In the genomic region with DNA sequence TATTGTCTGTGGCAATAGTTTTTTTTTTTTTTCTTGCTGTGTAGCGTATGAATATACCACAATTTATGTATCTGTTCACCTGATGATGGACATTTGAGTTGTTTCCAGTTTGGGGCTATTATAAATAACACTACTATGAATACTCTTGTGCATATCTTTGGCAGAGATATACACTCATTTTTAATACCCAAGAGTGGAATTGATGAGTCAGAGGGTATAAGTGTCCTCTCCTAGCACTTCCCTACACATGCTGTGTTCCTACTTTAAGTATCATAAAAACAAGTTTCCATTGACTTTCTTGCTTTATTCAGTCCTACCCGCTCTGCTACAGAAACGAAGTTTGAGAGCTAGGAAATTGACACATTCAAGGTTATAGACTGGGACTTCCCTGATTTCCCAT, we compare ENCODE assay signal across 24 cellular contexts. TPM values are rescaled to one million over a fixed set of nuclear protein-coding genes. Genes with fewer than 3 reads are reported as not detected.
DNase-seq lines count a peak whose midpoint lies in the region; ATAC-seq, FAIRE-seq and TF ChIP-seq lines count a peak whose summit lies in the region.
"Had no signal": no experiment of that assay in that cellular context is flagged by ENCODE, and none has a peak within 500 bp of the region (broad histone marks: within the 10 kb centered on the region; RNA-seq: fewer than 3 reads in every experiment).

No MANE protein-coding gene starts in this region.

- POLR2A ChIA-PET in SK-N-SH (lab: Yijun Ruan, JAX): no interaction called here

- H3K27ac ChIP-seq in SK-N-SH (ENCODE audit: low read depth in 2 of 2, low read length in 1 of 2) (no peak overlapping the region), GM23248 (no peak overlapping the region), astrocyte (ENCODE audit: low read depth, low read length) (no peak overlapping the region), psoas muscle (no peak overlapping the region)
- H3K27ac ChIP-seq: C4-2B had no signal

- H2AFZ ChIP-seq in SK-N-SH (ENCODE audit: low read depth): no peak overlapping the region
- no peak overlapping the region for H2AFZ ChIP-seq in GM23248
- no peak overlapping the region for H2AFZ ChIP-seq in astrocyte (ENCODE audit: low read depth, low read length)

- H3K4me3 Mint-ChIP-seq in astrocyte (ENCODE audit: unreplicated experiment): no peak overlapping the region
- H3K4me3 Mint-ChIP-seq: activated CD8-positive, alpha-beta memory T cell treated with anti-CD3 and anti-CD28 coated beads, Interleukin-2, amount 10 ng/mL, durations not matched to agents 7 days and 5 days; effector memory CD8-positive, alpha-beta T cell had no signal

- peaks cover 2% of the 10 kb centered on the region for H3K36me3 Mint-ChIP-seq in astrocyte (ENCODE audit: low read depth, unreplicated experiment)

- H3F3A ChIP-seq in SK-N-SH (replicated peaks; ENCODE audit: insufficient read depth): no peaks in the 10 kb centered on the region
- H3F3A ChIP-seq in GM23248 (ENCODE audit: insufficient read depth): no peaks in the 10 kb centered on the region

- TF ChIP-seq CTCF in SK-N-SH (IDR thresholded peaks at IDR 0.05) (no peak), astrocyte (IDR thresholded peaks at IDR 0.05; ENCODE audit: insufficient read depth, low read depth, low read length) (no peak), psoas muscle (IDR thresholded peaks at IDR 0.05) (no peak)

- no peak for TF ChIP-seq EP300 in SK-N-SH (IDR thresholded peaks at IDR 0.05; ENCODE audit: borderline replicate concordance in 1 of 2, low read depth in 1 of 2, low read length in 1 of 2)

- H3K27me3 Mint-ChIP-seq in astrocyte (ENCODE audit: low read depth, unreplicated experiment): no peaks in the 10 kb centered on the region
- H3K27me3 Mint-ChIP-seq: activated CD8-positive, alpha-beta memory T cell treated with anti-CD3 and anti-CD28 coated beads, Interleukin-2, amount 10 ng/mL, durations not matched to agents 7 days and 5 days; effector memory CD8-positive, alpha-beta T cell had no signal

- H3K4me2 ChIP-seq in SK-N-SH (no peak overlapping the region), GM23248 (ENCODE audit: unreplicated experiment) (no peak overlapping the region), astrocyte (ENCODE audit: low read length) (no peak overlapping the region)

- CTCF ChIA-PET in SK-N-SH (lab: Yijun Ruan, JAX): no interaction called here

- H3K79me2 ChIP-seq in SK-N-SH (ENCODE audit: insufficient read depth) (no peaks in the 10 kb centered on the region), GM23248 (ENCODE audit: insufficient read depth) (no peaks in the 10 kb centered on the region), astrocyte (ENCODE audit: insufficient read depth, low read length) (no peaks in the 10 kb centered on the region)

- 34% methylated on average over 3 of the region's 3 CpGs for WGBS in SK-N-SH (ENCODE audit: low lambda C conversion rate)
- 96 to 98% methylated on average over 3 of the region's 3 CpGs for WGBS in GM23248 (ENCODE audit: low coverage in 1 of 2, low lambda C conversion rate in 2 of 2, missing lambda C conversion rate in 2 of 2), 2 experiments
- 34 to 54% (median 42%) methylated on average over 3 of the region's 3 CpGs for WGBS in psoas muscle, 3 donors

- in situ Hi-C loops in GM23248 (cut with MboI): no loop called here

- H3K4me1 ChIP-seq in SK-N-SH (ENCODE audit: control insufficient read depth in 1 of 2, insufficient read depth in 2 of 2, low read depth in 1 of 2, low read length in 1 of 2) (no peaks in the 10 kb centered on the region), GM23248 (ENCODE audit: insufficient read depth) (no peaks in the 10 kb centered on the region), astrocyte (ENCODE audit: insufficient read depth, low read length) (no peaks in the 10 kb centered on the region), psoas muscle (no peaks in the 10 kb centered on the region)

- DNase-seq in SK-N-SH (no peak), GM23248 (peak; percentile 53), astrocyte (ENCODE audit: low read depth) (peak; percentile 17), psoas muscle (no peak)
- no peak for DNase-seq in stimulated activated CD4-positive, alpha-beta T cell treated with anti-CD3 and anti-CD28 coated beads, Interleukin-12 subunit alpha, Interleukin-12 subunit beta, amount 100 ng/mL, for 4 hours
- DNase-seq: activated CD4-positive, alpha-beta T cell treated with anti-CD3 and anti-CD28 coated beads for 1 hour; activated CD8-positive, alpha-beta memory T cell treated with anti-CD3 and anti-CD28 coated beads, Interleukin-2, amount 10 ng/mL, durations not matched to agents 7 days and 5 days; activated effector memory CD4-positive, alpha-beta T cell treated with Interleukin-2 at 50 U/mL for 16 hours; anterior cingulate cortex; effector memory CD8-positive, alpha-beta T cell; NCI-H1694 treated with DMSO at 0.1 percent for 48 hours; NCI-H226; nucleus accumbens; right cardiac atrium; RPMI8226; stimulated activated naive CD4-positive, alpha-beta T cell; trophoblast cell had no signal

- no peak for TF ChIP-seq RAD21 in SK-N-SH (IDR thresholded peaks at IDR 0.05; ENCODE audit: low read length)

- no peak overlapping the region for H3K27ac Mint-ChIP-seq in astrocyte (ENCODE audit: unreplicated experiment)
- H3K27ac Mint-ChIP-seq: activated CD8-positive, alpha-beta memory T cell treated with anti-CD3 and anti-CD28 coated beads, Interleukin-2, amount 10 ng/mL, durations not matched to agents 7 days and 5 days; effector memory CD8-positive, alpha-beta T cell had no signal

- H3K9me3 Mint-ChIP-seq in astrocyte (ENCODE audit: unreplicated experiment): no peaks in the 10 kb centered on the region
- H3K9me3 Mint-ChIP-seq: effector memory CD8-positive, alpha-beta T cell had no signal

- H3K27me3 ChIP-seq in SK-N-SH (ENCODE audit: insufficient read depth) (no peaks in the 10 kb centered on the region), GM23248 (replicated peaks; ENCODE audit: insufficient read depth) (no peaks in the 10 kb centered on the region), astrocyte (ENCODE audit: insufficient read depth, low read length) (no peaks in the 10 kb centered on the region), psoas muscle (ENCODE audit: insufficient read depth in 3 of 3, low read length in 2 of 3) (no peaks in the 10 kb centered on the region)

- no peaks in the 10 kb centered on the region for H3K4me1 Mint-ChIP-seq in astrocyte (ENCODE audit: low read depth, unreplicated experiment)
- H3K4me1 Mint-ChIP-seq: activated CD8-positive, alpha-beta memory T cell treated with anti-CD3 and anti-CD28 coated beads, Interleukin-2, amount 10 ng/mL, durations not matched to agents 7 days and 5 days had no signal

- peak; percentile 55; the same call in 2 of the 3 replicates for ATAC-seq in SK-N-SH treated with all-trans-retinoic acid at 6 μM for 48 hours
- ATAC-seq in psoas muscle: peak; percentile 70 to 92 (median 82)
- ATAC-seq in HG02759 (IDR thresholded peaks at IDR 0.05; ENCODE audit: unreplicated experiment): no peak
- ATAC-seq in HG03196 (IDR thresholded peaks at IDR 0.05; ENCODE audit: unreplicated experiment): no peak
- ATAC-seq: activated CD8-positive, alpha-beta memory T cell treated with anti-CD3 and anti-CD28 coated beads, Interleukin-2, amount 10 ng/mL, durations not matched to agents 7 days and 5 days; effector memory CD8-positive, alpha-beta T cell; HCT116; HepG2; right cardiac atrium had no signal

- intact Hi-C loops in psoas muscle (cut with DNase I): no loop called here

- FAIRE-seq in astrocyte (lab: Jason Lieb, UNC): peak; percentile 93
- FAIRE-seq: HepG2 had no signal

- H3K4me3 ChIP-seq in SK-N-SH (ENCODE audit: low read depth in 2 of 2, low read length in 1 of 2) (no peak overlapping the region), GM23248 (no peak overlapping the region), astrocyte (ENCODE audit: insufficient read depth, low read depth, low read length) (no peak overlapping the region), psoas muscle (no peak overlapping the region)
- H3K4me3 ChIP-seq: lung had no signal

- H3K9ac ChIP-seq in SK-N-SH (no peak overlapping the region), GM23248 (no peak overlapping the region), astrocyte (ENCODE audit: low read length) (no peak overlapping the region)

- H3K9me3 ChIP-seq in SK-N-SH: no peaks in the 10 kb centered on the region
- no peaks in the 10 kb centered on the region for H3K9me3 ChIP-seq in GM23248 (ENCODE audit: low read depth)
- no peaks in the 10 kb centered on the region for H3K9me3 ChIP-seq in astrocyte (ENCODE audit: insufficient read depth, low read depth, low read length)
- H3K9me3 ChIP-seq in psoas muscle: no peaks in the 10 kb centered on the region

- no peaks in the 10 kb centered on the region for H3K9me2 ChIP-seq in SK-N-SH
- H3K9me2 ChIP-seq in GM23248 (ENCODE audit: insufficient read depth): no peaks in the 10 kb centered on the region

- H3K36me3 ChIP-seq in SK-N-SH (replicated peaks in 1 of 2; ENCODE audit: control insufficient read depth in 1 of 2, insufficient read depth in 2 of 2, low read length in 1 of 2) (peaks cover 0 to 25% of the 10 kb centered on the region in 2 experiments), GM23248 (ENCODE audit: low read depth) (0 out of 2 replicates have a peak, but pooled peaks cover 4% of the 10 kb centered on the region), astrocyte (ENCODE audit: insufficient read depth, low read length) (peaks cover 3% of the 10 kb centered on the region), psoas muscle (ENCODE audit: insufficient read depth in 1 of 2, low read depth in 1 of 2) (peaks cover 0 to 41% of the 10 kb centered on the region in 2 donors)

- H4K20me1 ChIP-seq in SK-N-SH (ENCODE audit: insufficient read depth): no peaks in the 10 kb centered on the region
- H4K20me1 ChIP-seq in GM23248 (ENCODE audit: insufficient read depth): no peaks in the 10 kb centered on the region
- no peaks in the 10 kb centered on the region for H4K20me1 ChIP-seq in astrocyte (ENCODE audit: insufficient read depth, low read length)

TF ChIP-seq in SK-N-SH, 30 proteins besides CTCF, POLR2A, EP300 and RAD21 (continues in another document):
- no peak for TF ChIP-seq POLR2AphosphoS5 (IDR thresholded peaks at IDR 0.05; ENCODE audit: low read depth, low read length)
- TF ChIP-seq, protein P1, sequence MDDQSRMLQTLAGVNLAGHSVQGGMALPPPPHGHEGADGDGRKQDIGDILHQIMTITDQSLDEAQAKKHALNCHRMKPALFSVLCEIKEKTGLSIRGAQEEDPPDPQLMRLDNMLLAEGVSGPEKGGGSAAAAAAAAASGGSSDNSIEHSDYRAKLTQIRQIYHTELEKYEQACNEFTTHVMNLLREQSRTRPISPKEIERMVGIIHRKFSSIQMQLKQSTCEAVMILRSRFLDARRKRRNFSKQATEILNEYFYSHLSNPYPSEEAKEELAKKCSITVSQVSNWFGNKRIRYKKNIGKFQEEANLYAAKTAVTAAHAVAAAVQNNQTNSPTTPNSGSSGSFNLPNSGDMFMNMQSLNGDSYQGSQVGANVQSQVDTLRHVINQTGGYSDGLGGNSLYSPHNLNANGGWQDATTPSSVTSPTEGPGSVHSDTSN (IDR thresholded peaks at IDR 0.05): no peak

RNA-seq across cellular contexts. Expression of a gene that starts 39.8 kb away (rescaled TPM):
- polyA plus RNA-seq in SK-N-SH (2012; rRNA removed): 8.0 and 9.1 TPM in 2 replicates
- polyA plus RNA-seq in SK-N-SH (2012; cell fraction: cytosol; rRNA removed): 10.7 and 12.1 TPM in 2 replicates
- 8.1 and 9.3 TPM in 2 replicates for polyA plus RNA-seq in SK-N-SH (2012; cell fraction: nucleus; rRNA removed)
- total RNA-seq in GM23248 (2014; rRNA removed; shearing (Covaris generic)): 19.7 and 40.6 TPM in 2 replicates
- polyA plus RNA-seq in GM23248 (2016; fragmentation: Nextera tagmentation; extraction: Ambion mirVana): 15.3 and 17.3 TPM in 2 replicates
- total RNA-seq in astrocyte: 51.7 and 53.1 TPM in 2 replicates
- total RNA-seq in psoas muscle: 10 to 100 TPM; 34.8 to 40.1 (median 37.6) TPM
- polyA plus RNA-seq in psoas muscle: 10 to 100 TPM in 2 of 3 donors, 1 to 10 TPM in 1; 7.5 to 27.9 (median 13.7) TPM

Comparison
In these comparisons a context has a peak if more than half of its experiments do, and no peak if none do; other contexts are left out.
1. ATAC-seq: peak in SK-N-SH treated with all-trans-retinoic acid at 6 μM for 48 hours (single experiment) and psoas muscle (4 of 4); none in HG02759 (single experiment) and HG03196 (single experiment).
2. DNase-seq: peak in GM23248 (single experiment) and astrocyte (single experiment); none in SK-N-SH (single experiment), psoas muscle (0 of 2) and stimulated activated CD4-positive, alpha-beta T cell treated with anti-CD3 and anti-CD28 coated beads, Interleukin-12 subunit alpha, Interleukin-12 subunit beta, amount 100 ng/mL, for 4 hours (single experiment).